ENCODE assay signal across 8 cellular contexts in genomic region chr15:52010633-52011595, GRCh38. TPM values are rescaled to one million over a fixed set of nuclear protein-coding genes. Genes with fewer than 3 reads are reported as not detected.
DNase-seq lines count a peak whose midpoint lies in the region; ATAC-seq, FAIRE-seq and TF ChIP-seq lines count a peak whose summit lies in the region.

No MANE protein-coding gene starts in this region.

- SMC1A ChIA-PET in GM12878 (lab: Charles Lee; ENCODE audit: uncharacterized antibody, unreplicated experiment) = interaction anchor here (1.0 to 2.2 kb wide), 5 partner anchors 10 to 98 kb away, joined by 3 to 22 read pairs (median 4); no protein-coding TSS in a partner anchor

- DNase-seq in ELR (ENCODE audit: low read depth) (peak; percentile 93), MG63 (peak; percentile 83), GM12878 (ENCODE audit: low read depth, low spot score) (peak; percentile 68), kidney glomerular epithelial cell (lab: John Stamatoyannopoulos, UW) (no peak), AML-193 (lab: John Stamatoyannopoulos, UW) (no peak)
- peak; percentile 41 for DNase-seq in stimulated activated CD4-positive, alpha-beta T cell treated with anti-CD3 and anti-CD28 coated beads, Interleukin-12 subunit alpha, Interleukin-12 subunit beta, amount 100 ng/mL, for 4 hours

- peak overlapping the region; percentile 41 for H2AFZ ChIP-seq in GM12878 (ENCODE audit: control insufficient read depth, low read depth, low read length)

- RAD21 ChIA-PET in GM12878 (lab: Charles Lee; ENCODE audit: unreplicated experiment) = interaction anchor here (0.6 to 1.8 kb wide), 4 partner anchors 9 to 73 kb away, joined by 3 to 6 read pairs (median 3); no protein-coding TSS in a partner anchor

- peak overlapping the region; percentile 67 for H3K27ac ChIP-seq in GM12878 (ENCODE audit: control insufficient read depth, insufficient read depth)

- BruUV-seq in GM12878 (replicated peaks; lab: Mats Ljungman, UMichigan) = no TSS peak

- 49% methylated on average over 14 of the region's 14 CpGs for WGBS in GM12878 (ENCODE audit: insufficient coverage, insufficient replicate concordance, low lambda C conversion rate, missing lambda C conversion rate)

- H3K4me3 ChIP-seq in MG63 = no peak overlapping the region
- no peak overlapping the region for H3K4me3 ChIP-seq in GM12878

- H3K4me2 ChIP-seq in GM12878 (ENCODE audit: control insufficient read depth, insufficient read depth) = peak overlapping the region; percentile 17

- CTCF ChIA-PET in GM12878 (lab: Yijun Ruan, JAX) = interaction anchor here (1.7 kb wide), 1 partner anchor 128 kb away, joined by 5 read pairs; no protein-coding TSS in a partner anchor

- ATAC-seq in GM12878 (peak; percentile 12), HG02884 (IDR thresholded peaks at IDR 0.05; ENCODE audit: unreplicated experiment) (no peak), GM19397 (IDR thresholded peaks at IDR 0.05; ENCODE audit: unreplicated experiment) (no peak)

- POLR2A ChIA-PET in GM12878 (lab: Charles Lee) = interaction anchor here (0.9 to 2.0 kb wide), 3 partner anchors 9 to 65 kb away, joined by 3 to 6 read pairs (median 3); no protein-coding TSS in a partner anchor

- no peak for TF ChIP-seq RAD21 in GM12878 (IDR thresholded peaks at IDR 0.05; ENCODE audit: insufficient read depth, low read depth, low read length)

- FAIRE-seq in GM12878 (lab: Jason Lieb, UNC) = no peak

- H4K20me1 ChIP-seq in GM12878 (ENCODE audit: control insufficient read depth, insufficient read depth) = no peaks in the 10 kb centered on the region

- no peaks in the 10 kb centered on the region for H3K9me3 ChIP-seq in MG63
- no peaks in the 10 kb centered on the region for H3K9me3 ChIP-seq in GM12878 (replicated peaks; ENCODE audit: control insufficient read depth, insufficient read depth, low read length)

- H3K4me1 ChIP-seq in GM12878 (ENCODE audit: control insufficient read depth, insufficient read depth, low read length) = peaks cover 78% of the 10 kb centered on the region

- H3K36me3 ChIP-seq in MG63 (no peaks in the 10 kb centered on the region), GM12878 (ENCODE audit: control insufficient read depth in 2 of 2, insufficient read depth in 2 of 2, low read length in 1 of 2) (no peaks in the 10 kb centered on the region)

- in situ Hi-C loops in GM12878 (cut with MboI) = no loop called here

- TF ChIP-seq CTCF in GM12878 (IDR thresholded peaks at IDR 0.05 in 2 of 3, conservative IDR thresholded peaks at IDR 0.05 in 1 of 3; ENCODE audit: control insufficient read depth in 2 of 3, extremely low read depth in 1 of 3, insufficient read depth in 1 of 3, low read depth in 3 of 3, low read length in 3 of 3) = no peak

- no peak for TF ChIP-seq POLR2A in GM12878 (IDR thresholded peaks at IDR 0.05; ENCODE audit: low read depth, low read length)

- H3K27me3 ChIP-seq in MG63 (no peaks in the 10 kb centered on the region), GM12878 (replicated peaks in 1 of 2; ENCODE audit: control insufficient read depth in 2 of 2, insufficient read depth in 2 of 2, low read length in 1 of 2) (no peaks in the 10 kb centered on the region)

- intact Hi-C loops in GM12878 (cut with micrococcal nuclease; ENCODE audit: unreplicated experiment) = no loop called here

- no peak for TF ChIP-seq EP300 in GM12878 (IDR thresholded peaks at IDR 0.05; ENCODE audit: borderline replicate concordance in 1 of 2, control insufficient read depth in 1 of 2, low read depth in 2 of 2, low read length in 2 of 2)

- no peak overlapping the region for H3K9ac ChIP-seq in GM12878 (ENCODE audit: control insufficient read depth, insufficient read depth, low read length)

- H3K79me2 ChIP-seq in GM12878 (ENCODE audit: control insufficient read depth, insufficient read depth, low read length) = no peaks in the 10 kb centered on the region

TF ChIP-seq in GM12878, 131 proteins besides CTCF, POLR2A, EP300 and RAD21 (continues in another document):
- TF ChIP-seq IRF4 (IDR thresholded peaks at IDR 0.05; ENCODE audit: low read depth, low read length) (no peak), ZNF687 (IDR thresholded peaks at IDR 0.05) (peak; percentile 71), ZNF217 (IDR thresholded peaks at IDR 0.05) (no peak), USF2 (IDR thresholded peaks at IDR 0.05; ENCODE audit: borderline replicate concordance, low read depth, low read length) (no peak), JUNB (IDR thresholded peaks at IDR 0.05) (peak; percentile 53), CHD2 (IDR thresholded peaks at IDR 0.05; ENCODE audit: borderline replicate concordance, low read depth, low read length) (no peak)

RNA-seq across cellular contexts. Expression of gene MAPK6, which starts 8.1 kb away (rescaled TPM):
- total RNA-seq in MG63 (2014; rRNA removed; shearing (Covaris generic); ENCODE audit: low replicate concordance) = 36.3 and 67.2 TPM in 2 replicates
- 80.8 and 88.1 TPM in 2 replicates for total RNA-seq in GM12878 (2013; cell fraction: nucleolus; rRNA removed)
- total RNA-seq in GM12878 (2014; rRNA removed) (52.6 and 59.6 TPM in 2 replicates), GM12878 (2014; rRNA removed; fragmentation: Illumina TruSeq; extraction: Trizol) (69.8 and 71.0 TPM in 2 replicates), GM12878 (2021) (72.6 TPM in 2 replicates)
- polyA plus RNA-seq in GM12878 (2011; ENCODE audit: low read depth) = 24.7 TPM
- polyA plus RNA-seq in GM12878 (2011; rRNA removed) (100 and 162 TPM in 2 replicates), GM12878 (2014; fragmentation: Illumina TruSeq; extraction: Trizol) (62.6 and 76.2 TPM in 2 replicates), GM12878 (2014; fragmentation: Nextera tagmentation; extraction: Ambion mirVana) (10 to 100 TPM; 20.6 to 23.4 TPM), GM12878 (2014; rRNA removed) (28.0 and 35.6 TPM in 2 replicates), GM12878 (2016; fragmentation: Nextera tagmentation; extraction: Ambion mirVana) (10 to 100 TPM; 47.5 to 52.5 TPM)
- 32.0 and 38.4 TPM in 2 replicates for polyA plus RNA-seq in GM12878 (2011; cell fraction: cytosol; rRNA removed)
- polyA plus RNA-seq in GM12878 (2011; cell fraction: nucleus; rRNA removed) = 28.7 and 36.7 TPM in 2 replicates
- 24.5 and 34.8 TPM in 2 replicates for polyA plus RNA-seq in GM12878 (2012)
- polyA minus RNA-seq in GM12878 (2011; rRNA and poly(A)+ RNA removed) = 77.4 and 116 TPM in 2 replicates
- polyA minus RNA-seq in GM12878 (2011; cell fraction: cytosol; rRNA and poly(A)+ RNA removed) = 37.0 and 41.8 TPM in 2 replicates
- 19.3 and 25.4 TPM in 2 replicates for polyA minus RNA-seq in GM12878 (2011; cell fraction: nucleus; rRNA and poly(A)+ RNA removed)

RNA-seq across cellular contexts. Expression of gene LEO1, which starts 39.3 kb away (rescaled TPM):
- 30.5 and 42.9 TPM in 2 replicates for total RNA-seq in MG63 (2014; rRNA removed; shearing (Covaris generic); ENCODE audit: low replicate concordance)
- total RNA-seq in GM12878 (2013; cell fraction: nucleolus; rRNA removed) = 71.0 and 71.5 TPM in 2 replicates
- total RNA-seq in GM12878 (2014; rRNA removed) (23.7 and 28.6 TPM in 2 replicates), GM12878 (2014; rRNA removed; fragmentation: Illumina TruSeq; extraction: Trizol) (45.1 and 46.1 TPM in 2 replicates), GM12878 (2021) (23.0 and 23.6 TPM in 2 replicates)
- polyA plus RNA-seq in GM12878 (2011; ENCODE audit: low read depth) = 14.7 TPM
- polyA plus RNA-seq in GM12878 (2011; rRNA removed) (13.6 and 15.8 TPM in 2 replicates), GM12878 (2014; fragmentation: Illumina TruSeq; extraction: Trizol) (50.6 and 62.8 TPM in 2 replicates), GM12878 (2014; fragmentation: Nextera tagmentation; extraction: Ambion mirVana) (10 to 100 TPM; 29.5 to 35.2 TPM), GM12878 (2014; rRNA removed) (23.8 and 25.8 TPM in 2 replicates), GM12878 (2016; fragmentation: Nextera tagmentation; extraction: Ambion mirVana) (10 to 100 TPM; 45.6 to 47.8 TPM)
- polyA plus RNA-seq in GM12878 (2011; cell fraction: cytosol; rRNA removed) = 3.6 and 4.8 TPM in 2 replicates
- polyA plus RNA-seq in GM12878 (2011; cell fraction: nucleus; rRNA removed) = 5.4 and 8.5 TPM in 2 replicates
- polyA plus RNA-seq in GM12878 (2012) = 18.5 and 23.9 TPM in 2 replicates
- 9.0 and 9.4 TPM in 2 replicates for polyA minus RNA-seq in GM12878 (2011; rRNA and poly(A)+ RNA removed)
- polyA minus RNA-seq in GM12878 (2011; cell fraction: cytosol; rRNA and poly(A)+ RNA removed) = 5.3 and 6.5 TPM in 2 replicates
- polyA minus RNA-seq in GM12878 (2011; cell fraction: nucleus; rRNA and poly(A)+ RNA removed) = 5.7 and 7.3 TPM in 2 replicates

Comparison
In these comparisons a context has a peak if more than half of its experiments do, and no peak if none do; other contexts are left out.
1. DNase-seq: peak in ELR (single experiment), MG63 (single experiment), GM12878 (single experiment) and stimulated activated CD4-positive, alpha-beta T cell treated with anti-CD3 and anti-CD28 coated beads, Interleukin-12 subunit alpha, Interleukin-12 subunit beta, amount 100 ng/mL, for 4 hours (single experiment); none in kidney glomerular epithelial cell (single experiment) and AML-193 (0 of 2).